8 cellular contexts compared by ENCODE assay signal in the genomic region with DNA sequence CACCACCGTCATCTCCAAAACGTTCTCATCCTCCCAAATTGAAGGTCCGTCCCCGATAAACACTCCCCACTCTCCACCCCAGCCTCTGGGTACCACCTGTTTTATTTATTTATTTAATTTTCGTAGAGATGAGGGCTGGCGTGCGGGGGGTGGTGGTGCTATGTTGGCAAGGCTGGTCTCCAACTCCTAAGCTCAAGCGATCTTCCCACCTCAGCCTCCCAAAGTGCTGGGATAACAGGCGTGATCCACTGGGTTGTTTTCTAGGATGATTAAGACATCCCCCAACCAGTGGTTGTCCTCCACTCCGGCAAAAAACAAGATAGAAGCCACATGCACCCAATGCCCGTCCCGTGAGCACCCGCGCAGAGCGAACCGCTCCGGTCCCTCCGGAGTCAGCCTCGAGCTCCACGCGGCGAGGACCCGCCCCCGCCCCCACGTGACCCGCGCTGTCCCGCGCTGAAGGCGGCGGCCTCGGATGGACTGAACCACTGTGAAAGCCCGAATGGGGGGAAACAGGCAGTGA. TPM values are rescaled to one million over a fixed set of nuclear protein-coding genes. Genes with fewer than 3 reads are reported as not detected.
DNase-seq lines count a peak whose midpoint lies in the region; ATAC-seq and TF ChIP-seq lines count a peak whose summit lies in the region.

No MANE protein-coding gene starts in this region.

- H3K79me2 ChIP-seq in PC-3 (ENCODE audit: low read length) = peaks cover 72% of the 10 kb centered on the region

- H3K27me3 Mint-ChIP-seq in Calu3 (ENCODE audit: unreplicated experiment) = no peaks in the 10 kb centered on the region

- TF ChIP-seq POLR2A in suprapubic skin (IDR thresholded peaks at IDR 0.05) = peak in 1 of 2 donors; percentile 8

- H4K8ac ChIP-seq in neuronal stem cell (ENCODE audit: low read depth, low read length) = no peak overlapping the region

- no peak overlapping the region for H2BK120ac ChIP-seq in neuronal stem cell (ENCODE audit: low read depth, low read length)

- H3K27ac ChIP-seq in PC-3 (ENCODE audit: low read length) (peak overlapping the region; percentile 94), neuronal stem cell (replicated peaks; ENCODE audit: low read length) (peak overlapping the region; percentile 86), suprapubic skin (peak overlapping the region; percentile 99)

- peak overlapping the region; percentile 60 for H2AK5ac ChIP-seq in neuronal stem cell (ENCODE audit: low read depth, low read length)

- no peaks in the 10 kb centered on the region for H3K9me3 Mint-ChIP-seq in Calu3 (ENCODE audit: low read depth, unreplicated experiment)

- CTCF ChIA-PET in Calu3 (lab: Charles Lee) (interaction anchor here (0.7 to 1.4 kb wide), 7 partner anchors 16 to 327 kb away, joined by 3 to 6 read pairs (median 3); a partner anchor contains a TSS), PC-3 (lab: Charles Lee) (no interaction called here)

- no peak overlapping the region for H3K14ac ChIP-seq in neuronal stem cell (ENCODE audit: low read length)

- H3K9me2 ChIP-seq in PC-3 (replicated peaks; ENCODE audit: low read length) = no peaks in the 10 kb centered on the region

- no peak overlapping the region for H3K23ac ChIP-seq in neuronal stem cell (ENCODE audit: low read depth, low read length, poor library complexity)

- peak overlapping the region; percentile 98 for H3K4me3 Mint-ChIP-seq in Calu3 (ENCODE audit: low read depth, unreplicated experiment)

- H3K36me3 ChIP-seq in PC-3 (ENCODE audit: low read depth, low read length) = peaks cover 24% of the 10 kb centered on the region
- peaks cover 10 to 34% of the 10 kb centered on the region in 2 donors for H3K36me3 ChIP-seq in neuronal stem cell (replicated peaks in 1 of 2; ENCODE audit: control insufficient read depth in 2 of 2, insufficient read depth in 2 of 2, low read length in 2 of 2)
- H3K36me3 ChIP-seq in suprapubic skin = no peaks in the 10 kb centered on the region

- H2BK15ac ChIP-seq in neuronal stem cell (ENCODE audit: low read length) = no peak overlapping the region

- WGBS in neuronal stem cell (ENCODE audit: extremely low coverage in 2 of 2, insufficient read length in 2 of 2, insufficient replicate concordance in 1 of 2), 2 donors = no CpG with 5 or more reads among the region's 33 CpGs
- 12% methylated on average over 14 of the region's 33 CpGs for WGBS in suprapubic skin

- TSS peak; percentile 70 for BruUV-seq in Calu3 (replicated peaks; lab: Mats Ljungman, UMichigan)
- TSS peak; percentile 83 for BruUV-seq in PC-3 (replicated peaks; lab: Mats Ljungman, UMichigan)

- no peaks in the 10 kb centered on the region for H3K27me3 ChIP-seq in PC-3 (ENCODE audit: low read length)
- no peaks in the 10 kb centered on the region for H3K27me3 ChIP-seq in neuronal stem cell (ENCODE audit: control insufficient read depth in 3 of 3, insufficient read depth in 3 of 3, low read depth in 1 of 3, low read length in 3 of 3)
- no peaks in the 10 kb centered on the region for H3K27me3 ChIP-seq in suprapubic skin

- H3K4me1 ChIP-seq in PC-3 (ENCODE audit: insufficient read depth, low read length) (peaks cover 25% of the 10 kb centered on the region), neuronal stem cell (ENCODE audit: control insufficient read depth in 2 of 2, insufficient read depth in 1 of 2, low read depth in 1 of 2, low read length in 2 of 2) (peaks cover 8 to 9% of the 10 kb centered on the region in 2 donors), suprapubic skin (peaks cover 44% of the 10 kb centered on the region)

- H3K9ac ChIP-seq in PC-3 (ENCODE audit: low read length) (peak overlapping the region; percentile 100), neuronal stem cell (ENCODE audit: low read depth, low read length, poor library complexity) (peak overlapping the region; percentile 80)

- DNase-seq in Calu3 (peak; percentile 92), PC-3 (peak; percentile 81), foreskin fibroblast (peak; percentile 85 to 96), neuronal stem cell (ENCODE audit: low spot score) (no peak), suprapubic skin (ENCODE audit: low spot score in 2 of 2) (peak; percentile 94 to 95)
- DNase-seq in activated T-helper 9 cell treated with anti-CD3 and anti-CD28 coated beads, Interleukin-2, amount 50 U/mL, for 16 hours (ENCODE audit: low read depth) = peak; percentile 88

- H3K4me1 Mint-ChIP-seq in Calu3 (ENCODE audit: low read depth, unreplicated experiment) = peaks cover 11% of the 10 kb centered on the region

- H3K4me2 ChIP-seq in PC-3 (ENCODE audit: low read length) (peak overlapping the region; percentile 91), neuronal stem cell (ENCODE audit: insufficient read depth, low read length, poor library complexity, severe bottlenecking) (peak overlapping the region; percentile 57)

- no peak overlapping the region for H4K91ac ChIP-seq in neuronal stem cell (ENCODE audit: low read depth, low read length, poor library complexity)

- H3K27ac Mint-ChIP-seq in Calu3 (ENCODE audit: unreplicated experiment) = peak overlapping the region; percentile 100

- no peaks in the 10 kb centered on the region for H3F3A ChIP-seq in PC-3 (ENCODE audit: low read length, unreplicated experiment)

- POLR2A ChIA-PET in PC-3 (lab: Charles Lee; ENCODE audit: unreplicated experiment) = interaction anchor here (1.0 kb wide), 1 partner anchor 49 kb away, joined by 4 read pairs; a partner anchor contains a TSS

- intact Hi-C loops in Calu3 (cut with micrococcal nuclease; ENCODE audit: unreplicated experiment) (loop anchor here (5.0 kb wide), 1 partner anchor 106 kb away; no protein-coding TSS in a partner anchor), PC-3 (cut with micrococcal nuclease) (loop anchor here (10.0 kb wide), 1 partner anchor 779 kb away; a partner anchor contains a TSS)

- H3K36me3 Mint-ChIP-seq in Calu3 (ENCODE audit: insufficient read depth, unreplicated experiment) = peaks cover 72% of the 10 kb centered on the region

- ATAC-seq in GM19452 (IDR thresholded peaks at IDR 0.05; ENCODE audit: unreplicated experiment) (peak; percentile 47), HG03571 (IDR thresholded peaks at IDR 0.05; ENCODE audit: unreplicated experiment) (peak; percentile 54), PC-3 (peak; percentile 76)

- H2BK5ac ChIP-seq in neuronal stem cell (ENCODE audit: low read length) = peak overlapping the region; percentile 97

- H3K9me3 ChIP-seq in PC-3 (ENCODE audit: low read length) (no peaks in the 10 kb centered on the region), neuronal stem cell (replicated peaks in 1 of 2; ENCODE audit: control insufficient read depth in 2 of 2, insufficient read depth in 1 of 2, low read depth in 1 of 2, low read length in 2 of 2) (peaks cover 0 to 2% of the 10 kb centered on the region in 2 donors), suprapubic skin (no peaks in the 10 kb centered on the region)

- peaks cover 35% of the 10 kb centered on the region for H4K20me1 ChIP-seq in PC-3 (ENCODE audit: low read length)

- H2AFZ ChIP-seq in PC-3 (ENCODE audit: low read length) (peak overlapping the region; percentile 88), neuronal stem cell (ENCODE audit: low read length) (peak overlapping the region; percentile 93)

- TF ChIP-seq EP300 in suprapubic skin (IDR thresholded peaks at IDR 0.05) = no peak

- H3K18ac ChIP-seq in neuronal stem cell (ENCODE audit: low read length) = peak overlapping the region; percentile 94

- TF ChIP-seq CTCF in Calu3 (IDR thresholded peaks at IDR 0.05; ENCODE audit: unreplicated experiment) (no peak), PC-3 (conservative IDR thresholded peaks at IDR 0.05; ENCODE audit: low read depth, low read length) (no peak), foreskin fibroblast (IDR thresholded peaks at IDR 0.05; ENCODE audit: low read depth, low read length) (no peak), suprapubic skin (IDR thresholded peaks at IDR 0.05) (no peak)

- no peak overlapping the region for H3K4ac ChIP-seq in neuronal stem cell (ENCODE audit: low read length)

- peak overlapping the region; percentile 99 for H3K4me3 ChIP-seq in PC-3 (ENCODE audit: low read length)
- peak overlapping the region; percentile 70 to 95 for H3K4me3 ChIP-seq in foreskin fibroblast (ENCODE audit: low read depth in 1 of 2, low read length in 2 of 2)
- peak overlapping the region; percentile 97 to 99 for H3K4me3 ChIP-seq in neuronal stem cell (ENCODE audit: low read length in 2 of 2)
- H3K4me3 ChIP-seq in suprapubic skin = peak overlapping the region; percentile 99

- H3K79me1 ChIP-seq in neuronal stem cell (ENCODE audit: low read depth, low read length) = peaks cover 6% of the 10 kb centered on the region

- H2BK12ac ChIP-seq in neuronal stem cell (ENCODE audit: low read length) = no peak overlapping the region

RNA-seq across cellular contexts. Expression of a gene that starts 0.9 kb away (rescaled TPM):
- total RNA-seq in Calu3 (2022) (333 and 347 TPM in 2 replicates), PC-3 (2014; rRNA removed) (289 and 377 TPM in 2 replicates), suprapubic skin (100 to 1,000 TPM; 136 to 158 (median 139) TPM)
- 81.1 TPM for polyA plus RNA-seq in neuronal stem cell (2013, experiment 1 of 2)
- polyA plus RNA-seq in neuronal stem cell (2013, experiment 2 of 2) = 83.2 TPM

RNA-seq across cellular contexts. Expression of a gene that starts 39.5 kb away (rescaled TPM):
- total RNA-seq in Calu3 (2022) = 57.0 and 70.3 TPM in 2 replicates
- 12.3 and 20.5 TPM in 2 replicates for total RNA-seq in PC-3 (2014; rRNA removed)
- polyA plus RNA-seq in neuronal stem cell (2013, experiment 1 of 2) = 10.4 TPM
- 12.5 TPM for polyA plus RNA-seq in neuronal stem cell (2013, experiment 2 of 2)
- total RNA-seq in suprapubic skin = 10 to 100 TPM; 13.7 to 35.1 (median 19.3) TPM

RNA-seq across cellular contexts. Expression of a gene that starts 49.7 kb away (rescaled TPM):
- total RNA-seq in Calu3 (2022) (19.9 and 21.2 TPM in 2 replicates), PC-3 (2014; rRNA removed) (12.2 and 12.9 TPM in 2 replicates), suprapubic skin (10 to 100 TPM in 3 of 4 donors, 1 to 10 TPM in 1; 9.9 to 55.8 (median 24.5) TPM)
- polyA plus RNA-seq in neuronal stem cell (2013, experiment 1 of 2) = 12.5 TPM
- 12.7 TPM for polyA plus RNA-seq in neuronal stem cell (2013, experiment 2 of 2)
